In the genomic region with DNA sequence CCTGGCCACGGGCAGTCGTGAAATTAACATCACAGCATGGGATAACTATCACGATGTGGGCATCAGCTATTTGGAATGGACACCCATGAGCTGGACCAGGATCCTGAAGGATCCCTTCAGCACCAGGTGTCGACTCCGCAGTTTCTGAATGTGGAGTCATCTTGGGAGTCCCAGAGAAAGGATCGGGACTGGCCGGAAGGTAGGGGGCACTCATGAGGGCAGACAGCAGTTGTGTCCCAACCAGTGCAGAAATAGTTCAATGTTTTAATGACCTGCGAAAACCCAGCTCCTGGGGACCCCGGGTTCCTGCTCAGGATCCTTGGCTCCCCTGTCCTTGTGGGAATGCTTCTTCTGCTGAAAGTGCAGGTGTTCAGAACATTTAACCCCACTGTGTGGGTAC, we compare ENCODE assay signal across 29 cellular contexts.
"Had no signal": no experiment of that assay in that cellular context is flagged by ENCODE, and none has a peak within 500 bp of the region (broad histone marks: within the 10 kb centered on the region; RNA-seq: fewer than 3 reads in every experiment).

No MANE protein-coding gene starts in this region.

- H3K36me3 Mint-ChIP-seq: activated CD4-positive, alpha-beta memory T cell treated with anti-CD3 and anti-CD28 coated beads for 36 hours; activated CD8-positive, alpha-beta memory T cell treated with anti-CD3 and anti-CD28 coated beads, Interleukin-2, amount 10 ng/mL, durations not matched to agents 7 days and 5 days; activated naive CD4-positive, alpha-beta T cell treated with anti-CD3 and anti-CD28 coated beads, Interleukin-2, amount 10 ng/mL, durations not matched to agents 7 days and 5 days; activated naive CD8-positive, alpha-beta T cell; brain had no signal

- H3K9ac ChIP-seq: SK-N-SH had no signal

- H3K36me3 ChIP-seq: MG63, SJSA1 had no signal

- H3K27me3 ChIP-seq: MG63, SJSA1 had no signal

- H3K4me3 ChIP-seq: MG63, SJSA1 had no signal

- H3K9me3 ChIP-seq: MG63, SJSA1, SK-N-SH had no signal

- H3K4me1 Mint-ChIP-seq: activated B cell treated with CpG ODN at 0.5 μM for 24 hours; activated CD8-positive, alpha-beta memory T cell treated with anti-CD3 and anti-CD28 coated beads, Interleukin-2, amount 10 ng/mL, durations not matched to agents 7 days and 5 days; activated naive CD4-positive, alpha-beta T cell treated with anti-CD3 and anti-CD28 coated beads, Interleukin-2, amount 10 ng/mL, durations not matched to agents 7 days and 5 days; activated naive CD8-positive, alpha-beta T cell treated with anti-CD3 and anti-CD28 coated beads, Interleukin-2, amount 50 U/mL, for 24 hours had no signal

- DNase-seq: activated B cell treated with CpG ODN at 0.5 μM for 24 hours; activated CD4-positive, alpha-beta memory T cell treated with anti-CD3 and anti-CD28 coated beads for 36 hours; activated CD4-positive, alpha-beta T cell treated with anti-CD3 and anti-CD28 coated beads for 4 hours; activated CD4-positive, alpha-beta T cell treated with anti-CD3 and anti-CD28 coated beads, Interleukin-2, amount 50 U/mL, for 1 hour; activated CD4-positive, CD25-positive, alpha-beta regulatory T cell treated with anti-CD3 and anti-CD28 coated beads, Interleukin-2, amount 50 U/mL, for 72 hours; activated CD8-positive, alpha-beta memory T cell treated with anti-CD3 and anti-CD28 coated beads for 24 hours; activated CD8-positive, alpha-beta memory T cell treated with anti-CD3 and anti-CD28 coated beads, Interleukin-2, amount 10 ng/mL, durations not matched to agents 7 days and 5 days; activated CD8-positive, alpha-beta memory T cell treated with anti-CD3 and anti-CD28 coated beads, Interleukin-2, amount 50 U/mL, for 48 hours; activated effector memory CD4-positive, alpha-beta T cell treated with Interleukin-2 at 50 U/mL for 16 hours; activated naive CD4-positive, alpha-beta T cell treated with anti-CD3 and anti-CD28 coated beads, Interleukin-2, amount 10 ng/mL, durations not matched to agents 7 days and 5 days; activated naive CD8-positive, alpha-beta T cell treated with anti-CD3 and anti-CD28 coated beads, Interleukin-2, amount 50 U/mL, for 24 hours; activated T-cell treated with anti-CD3 and anti-CD28 coated beads, Interleukin-2, amount 50 U/mL, for 48 hours; anterior cingulate cortex; central memory CD4-positive, alpha-beta T cell; Kasumi-1; MG63; NCI-H1092; NCI-H1694 treated with DMSO at 0.1 percent for 48 hours; NCI-H2029; NCI-H345; NCI-H524 treated with DMSO at 0.1 percent for 48 hours; SHP77; SK-N-SH had no signal

- H3K4me2 ChIP-seq: SK-N-SH had no signal

- H3K27ac ChIP-seq: SJSA1 had no signal

- H3K4me3 Mint-ChIP-seq: activated B cell treated with CpG ODN at 0.5 μM for 24 hours; activated CD4-positive, alpha-beta memory T cell treated with anti-CD3 and anti-CD28 coated beads for 36 hours; activated CD8-positive, alpha-beta memory T cell treated with anti-CD3 and anti-CD28 coated beads, Interleukin-2, amount 10 ng/mL, durations not matched to agents 7 days and 5 days; activated naive CD4-positive, alpha-beta T cell treated with anti-CD3 and anti-CD28 coated beads, Interleukin-2, amount 10 ng/mL, durations not matched to agents 7 days and 5 days; activated naive CD8-positive, alpha-beta T cell; activated naive CD8-positive, alpha-beta T cell treated with anti-CD3 and anti-CD28 coated beads, Interleukin-2, amount 50 U/mL, for 24 hours; brain; T-helper 1 cell treated with Interleukin-12 subunit alpha and Interleukin-12 subunit beta and Interleukin-4 antibody, amounts not matched to agents 30 μg/mL and 1 μg/mL, for 36 hours; T-helper 2 cell treated with Interferon-gamma antibody and Interleukin-4, amounts not matched to agents 5 μg/mL and 100 μg/mL, for 36 hours had no signal

- ATAC-seq: activated CD8-positive, alpha-beta memory T cell treated with anti-CD3 and anti-CD28 coated beads, Interleukin-2, amount 10 ng/mL, durations not matched to agents 7 days and 5 days; activated naive CD8-positive, alpha-beta T cell treated with anti-CD3 and anti-CD28 coated beads, Interleukin-2, amount 50 U/mL, for 24 hours; Panc1 had no signal

- H3K27ac Mint-ChIP-seq: activated B cell treated with CpG ODN at 0.5 μM for 24 hours; activated CD4-positive, alpha-beta memory T cell treated with anti-CD3 and anti-CD28 coated beads for 36 hours; activated CD8-positive, alpha-beta memory T cell treated with anti-CD3 and anti-CD28 coated beads, Interleukin-2, amount 10 ng/mL, durations not matched to agents 7 days and 5 days; activated naive CD4-positive, alpha-beta T cell treated with anti-CD3 and anti-CD28 coated beads, Interleukin-2, amount 10 ng/mL, durations not matched to agents 7 days and 5 days; activated naive CD8-positive, alpha-beta T cell; activated naive CD8-positive, alpha-beta T cell treated with anti-CD3 and anti-CD28 coated beads, Interleukin-2, amount 50 U/mL, for 24 hours; brain; T-helper 1 cell treated with Interleukin-12 subunit alpha and Interleukin-12 subunit beta and Interleukin-4 antibody, amounts not matched to agents 30 μg/mL and 1 μg/mL, for 36 hours; T-helper 2 cell treated with Interferon-gamma antibody and Interleukin-4, amounts not matched to agents 5 μg/mL and 100 μg/mL, for 36 hours had no signal

- H3K27me3 Mint-ChIP-seq: activated B cell treated with CpG ODN at 0.5 μM for 24 hours; activated CD8-positive, alpha-beta memory T cell treated with anti-CD3 and anti-CD28 coated beads, Interleukin-2, amount 10 ng/mL, durations not matched to agents 7 days and 5 days; activated naive CD4-positive, alpha-beta T cell treated with anti-CD3 and anti-CD28 coated beads, Interleukin-2, amount 10 ng/mL, durations not matched to agents 7 days and 5 days had no signal

- H3K4me1 ChIP-seq: SJSA1 had no signal

- H3K9me3 Mint-ChIP-seq: activated B cell treated with CpG ODN at 0.5 μM for 24 hours; activated CD4-positive, alpha-beta memory T cell treated with anti-CD3 and anti-CD28 coated beads for 36 hours; activated naive CD4-positive, alpha-beta T cell treated with anti-CD3 and anti-CD28 coated beads, Interleukin-2, amount 10 ng/mL, durations not matched to agents 7 days and 5 days; activated naive CD8-positive, alpha-beta T cell treated with anti-CD3 and anti-CD28 coated beads, Interleukin-2, amount 50 U/mL, for 24 hours; brain; T-helper 1 cell treated with Interleukin-12 subunit alpha and Interleukin-12 subunit beta and Interleukin-4 antibody, amounts not matched to agents 30 μg/mL and 1 μg/mL, for 36 hours; T-helper 2 cell treated with Interferon-gamma antibody and Interleukin-4, amounts not matched to agents 5 μg/mL and 100 μg/mL, for 36 hours had no signal
